ENCODE assay signal across 18 cellular contexts in genomic region chr7:93558705-93559614, GRCh38. TPM values are rescaled to one million over a fixed set of nuclear protein-coding genes. Genes with fewer than 3 reads are reported as not detected.
DNase-seq lines count a peak whose midpoint lies in the region; TF ChIP-seq lines count a peak whose summit lies in the region.
"Had no signal": no experiment of that assay in that cellular context is flagged by ENCODE, and none has a peak within 500 bp of the region (broad histone marks: within the 10 kb centered on the region; RNA-seq: fewer than 3 reads in every experiment).

No MANE protein-coding gene starts in this region.

- DNase-seq in CD14-positive monocyte (ENCODE audit: low spot score) (no peak), NCI-H1105 treated with DMSO at 0.1 percent for 48 hours (lab: John Stamatoyannopoulos, UW) (peak; percentile 4), coronary artery (ENCODE audit: low spot score) (no peak), hepatocyte (ENCODE audit: low spot score) (no peak), GM13977 (ENCODE audit: low spot score) (no peak), C1 segment of cervical spinal cord (lab: John Stamatoyannopoulos, UW) (no peak), ovary (no peak)
- DNase-seq: activated CD4-positive, alpha-beta memory T cell treated with anti-CD3 and anti-CD28 coated beads, Interleukin-2, amount 10 ng/mL, durations not matched to agents 7 days and 5 days; activated effector memory CD4-positive, alpha-beta T cell treated with Interleukin-2 at 50 U/mL for 16 hours; aorta; DMS53; foreskin fibroblast; MG63; mucosa of descending colon; T-helper 9 cell had no signal

- no peak overlapping the region for H3K4me3 ChIP-seq in coronary artery
- no peak overlapping the region for H3K4me3 ChIP-seq in mucosa of rectum (ENCODE audit: low read length in 2 of 2)
- H3K4me3 ChIP-seq in hepatocyte: no peak overlapping the region
- no peak overlapping the region for H3K4me3 ChIP-seq in ovary
- H3K4me3 ChIP-seq: MG63, mucosa of descending colon, suprapubic skin had no signal

- H3K27ac ChIP-seq in coronary artery: peak overlapping the region; percentile 37 to 59
- peak overlapping the region; percentile 18 to 22 for H3K27ac ChIP-seq in mucosa of rectum (ENCODE audit: low read depth in 2 of 2, low read length in 2 of 2)
- H3K27ac ChIP-seq in hepatocyte: no peak overlapping the region
- H3K27ac ChIP-seq in ovary: no peak overlapping the region
- H3K27ac ChIP-seq: suprapubic skin had no signal

- in situ Hi-C loops in GM13977 (cut with MboI; ENCODE audit: low pct_unique_long_range_greater_than_20kb, low sequenced_read_pairs, unreplicated experiment): no loop called here

- no peaks in the 10 kb centered on the region for H3K27me3 ChIP-seq in mucosa of rectum (ENCODE audit: control insufficient read depth in 2 of 2, insufficient read depth in 2 of 2, low read length in 2 of 2)
- H3K27me3 ChIP-seq in hepatocyte: no peaks in the 10 kb centered on the region
- no peaks in the 10 kb centered on the region for H3K27me3 ChIP-seq in ovary
- H3K27me3 ChIP-seq: MG63, suprapubic skin had no signal

- no peaks in the 10 kb centered on the region for H3K9me2 ChIP-seq in hepatocyte (replicated peaks; ENCODE audit: insufficient read depth)

- H3K36me3 ChIP-seq in mucosa of rectum (ENCODE audit: control insufficient read depth in 2 of 2, insufficient read depth in 2 of 2, low read length in 2 of 2): no peaks in the 10 kb centered on the region
- no peaks in the 10 kb centered on the region for H3K36me3 ChIP-seq in hepatocyte (replicated peaks; ENCODE audit: insufficient read depth, low read depth)
- no peaks in the 10 kb centered on the region for H3K36me3 ChIP-seq in ovary
- H3K36me3 ChIP-seq: MG63, suprapubic skin had no signal

- H3K4me2 ChIP-seq in hepatocyte: no peak overlapping the region

- peaks cover 29% of the 10 kb centered on the region for H3K4me1 Mint-ChIP-seq in CD14-positive monocyte
- H3K4me1 Mint-ChIP-seq: activated CD4-positive, alpha-beta memory T cell treated with anti-CD3 and anti-CD28 coated beads, Interleukin-2, amount 10 ng/mL, durations not matched to agents 7 days and 5 days had no signal

- no peaks in the 10 kb centered on the region for H3K36me3 Mint-ChIP-seq in CD14-positive monocyte

- TF ChIP-seq CTCF in CD14-positive monocyte (IDR thresholded peaks at IDR 0.05): no peak
- TF ChIP-seq CTCF in coronary artery (IDR thresholded peaks at IDR 0.05): no peak
- TF ChIP-seq CTCF in hepatocyte (IDR thresholded peaks at IDR 0.05; ENCODE audit: poor library complexity): no peak
- no peak for TF ChIP-seq CTCF in GM13977 (IDR thresholded peaks at IDR 0.05; ENCODE audit: extremely low read depth, insufficient read depth, missing control alignments)
- TF ChIP-seq CTCF in ovary (IDR thresholded peaks at IDR 0.05): no peak

- TF ChIP-seq EP300 in ovary (IDR thresholded peaks at IDR 0.05): no peak

- H3K9me3 Mint-ChIP-seq in CD14-positive monocyte: no peaks in the 10 kb centered on the region
- H3K9me3 Mint-ChIP-seq: activated CD4-positive, alpha-beta memory T cell treated with anti-CD3 and anti-CD28 coated beads, Interleukin-2, amount 10 ng/mL, durations not matched to agents 7 days and 5 days had no signal

- no peaks in the 10 kb centered on the region for H3K4me1 ChIP-seq in mucosa of rectum (ENCODE audit: control insufficient read depth in 2 of 2, insufficient read depth in 2 of 2, low read length in 2 of 2)
- H3K4me1 ChIP-seq in hepatocyte (ENCODE audit: insufficient read depth): no peaks in the 10 kb centered on the region
- H3K4me1 ChIP-seq in ovary (ENCODE audit: insufficient read depth): no peaks in the 10 kb centered on the region

- H3K9me3 ChIP-seq in mucosa of rectum (ENCODE audit: control insufficient read depth in 2 of 2, low read length in 2 of 2) (no peaks in the 10 kb centered on the region), hepatocyte (ENCODE audit: low read depth) (no peaks in the 10 kb centered on the region), ovary (no peaks in the 10 kb centered on the region)
- H3K9me3 ChIP-seq: MG63, mucosa of descending colon, suprapubic skin had no signal

- no peaks in the 10 kb centered on the region for H3K79me2 ChIP-seq in hepatocyte

- no peaks in the 10 kb centered on the region for H4K20me1 ChIP-seq in hepatocyte (ENCODE audit: insufficient read depth, poor library complexity, severe bottlenecking)

- H3K27ac Mint-ChIP-seq in CD14-positive monocyte: peak overlapping the region; percentile 81 to 94 (median 89)
- H3K27ac Mint-ChIP-seq: activated CD4-positive, alpha-beta memory T cell treated with anti-CD3 and anti-CD28 coated beads, Interleukin-2, amount 10 ng/mL, durations not matched to agents 7 days and 5 days had no signal

- no peak for TF ChIP-seq POLR2A in ovary (IDR thresholded peaks at IDR 0.05)

- H3K27me3 Mint-ChIP-seq in CD14-positive monocyte (ENCODE audit: low read depth in 3 of 3): no peaks in the 10 kb centered on the region

- intact Hi-C loops in CD14-positive monocyte (cut with micrococcal nuclease): no loop called here
- intact Hi-C loops in ovary (cut with DNase I): no loop called here

- H2AFZ ChIP-seq in hepatocyte: no peak overlapping the region

- H3K9ac ChIP-seq in mucosa of rectum (ENCODE audit: low read depth in 1 of 2, low read length in 2 of 2): no peak overlapping the region

- H3K4me3 Mint-ChIP-seq in CD14-positive monocyte: no peak overlapping the region
- H3K4me3 Mint-ChIP-seq: activated CD4-positive, alpha-beta memory T cell treated with anti-CD3 and anti-CD28 coated beads, Interleukin-2, amount 10 ng/mL, durations not matched to agents 7 days and 5 days had no signal

- WGBS in hepatocyte (ENCODE audit: low lambda C conversion rate, missing lambda C conversion rate): 44% methylated on average over 3 of the region's 3 CpGs
- 39 to 47% (median 42%) methylated on average over 3 of the region's 3 CpGs for WGBS in ovary, 3 donors

RNA-seq across cellular contexts. Expression of gene CALCR, which starts 15.6 kb away (rescaled TPM):
- polyA plus RNA-seq in CD14-positive monocyte (not detected), hepatocyte (not detected in 2 replicates), ovary (under 1 TPM; 0.02 to 0.25 TPM)
- total RNA-seq in hepatocyte (0.07 and 0.12 TPM in 2 replicates), ovary (under 1 TPM in 1 of 7 donors, not detected in 6; 0.10 TPM)
- total RNA-seq: activated CD4-positive, alpha-beta memory T cell treated with anti-CD3 and anti-CD28 coated beads, Interleukin-2, amount 10 ng/mL, durations not matched to agents 7 days and 5 days; HT-29; mucosa of descending colon; suprapubic skin had no signal

Comparison
In these comparisons a context has a peak if more than half of its experiments do, and no peak if none do; other contexts are left out.
1. H3K27ac ChIP-seq: peak in coronary artery (2 of 2) and mucosa of rectum (2 of 2); none in hepatocyte (single experiment) and ovary (0 of 2).